16 cellular contexts compared by ENCODE assay signal in genomic region chr14:101758913-101759593, GRCh38.
"Had no signal": no experiment of that assay in that cellular context is flagged by ENCODE, and none has a peak within 500 bp of the region (broad histone marks: within the 10 kb centered on the region; RNA-seq: fewer than 3 reads in every experiment).

No MANE protein-coding gene starts in this region.

- H3K36me3 ChIP-seq: transverse colon, WERI-Rb-1 had no signal

- H3K27me3 ChIP-seq: right atrium auricular region had no signal

- H3K27ac ChIP-seq: WERI-Rb-1 had no signal

- FAIRE-seq: frontal cortex had no signal

- DNase-seq: activated gamma-delta T cell; activated naive CD8-positive, alpha-beta T cell treated with anti-CD3 and anti-CD28 coated beads for 36 hours; cerebellar nuclear complex; effector memory CD8-positive, alpha-beta T cell; heart right ventricle; left colon; naive B cell; stimulated activated CD4-positive, alpha-beta T cell treated with anti-CD3 and anti-CD28 coated beads, Interleukin-15, amount 100 ng/mL, for 24 hours; stimulated activated CD4-positive, alpha-beta T cell treated with anti-CD3 and anti-CD28 coated beads, Interleukin-4, amount 100 ng/mL, for 1 hour; stimulated activated naive CD4-positive, alpha-beta T cell treated with Interleukin-2 at 50 U/mL for 16 hours; substantia nigra; transverse colon; WERI-Rb-1 had no signal

- H3K4me3 ChIP-seq: lung had no signal

- ATAC-seq: effector memory CD8-positive, alpha-beta T cell; heart right ventricle; left colon had no signal

- H3K9me3 ChIP-seq: heart right ventricle, right atrium auricular region, transverse colon had no signal
